1 cellular context compared by ENCODE assay signal in the genomic region with DNA sequence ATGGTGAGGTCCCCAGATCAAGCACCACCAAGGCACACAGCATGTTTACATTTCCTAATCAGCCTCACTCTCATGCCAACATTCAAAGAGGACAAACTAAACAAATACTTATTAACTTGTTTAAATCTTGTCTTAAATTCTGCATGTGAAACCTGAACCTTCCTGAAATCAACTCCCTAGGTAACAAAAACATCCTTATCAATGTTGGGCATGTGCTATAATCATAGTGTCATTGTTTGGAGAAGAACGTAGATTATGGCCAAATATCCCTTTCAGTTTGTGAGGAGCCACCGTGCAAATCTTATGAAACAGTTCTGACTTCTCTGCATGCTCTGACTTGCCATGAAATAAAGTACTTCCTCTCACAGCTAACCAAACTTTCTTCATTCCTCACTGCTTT.
TF ChIP-seq lines count a peak whose summit lies in the region.

No MANE protein-coding gene starts in this region.

TF ChIP-seq in HEK293, 187 proteins besides CTCF, POLR2A, EP300 and RAD21 (continued from another document and continues in another):
- TF ChIP-seq, protein P1, sequence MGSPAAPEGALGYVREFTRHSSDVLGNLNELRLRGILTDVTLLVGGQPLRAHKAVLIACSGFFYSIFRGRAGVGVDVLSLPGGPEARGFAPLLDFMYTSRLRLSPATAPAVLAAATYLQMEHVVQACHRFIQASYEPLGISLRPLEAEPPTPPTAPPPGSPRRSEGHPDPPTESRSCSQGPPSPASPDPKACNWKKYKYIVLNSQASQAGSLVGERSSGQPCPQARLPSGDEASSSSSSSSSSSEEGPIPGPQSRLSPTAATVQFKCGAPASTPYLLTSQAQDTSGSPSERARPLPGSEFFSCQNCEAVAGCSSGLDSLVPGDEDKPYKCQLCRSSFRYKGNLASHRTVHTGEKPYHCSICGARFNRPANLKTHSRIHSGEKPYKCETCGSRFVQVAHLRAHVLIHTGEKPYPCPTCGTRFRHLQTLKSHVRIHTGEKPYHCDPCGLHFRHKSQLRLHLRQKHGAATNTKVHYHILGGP (tag by site-specific recombination; IDR thresholded peaks at IDR 0.05), result peak; percentile 88
- TF ChIP-seq, protein P2, sequence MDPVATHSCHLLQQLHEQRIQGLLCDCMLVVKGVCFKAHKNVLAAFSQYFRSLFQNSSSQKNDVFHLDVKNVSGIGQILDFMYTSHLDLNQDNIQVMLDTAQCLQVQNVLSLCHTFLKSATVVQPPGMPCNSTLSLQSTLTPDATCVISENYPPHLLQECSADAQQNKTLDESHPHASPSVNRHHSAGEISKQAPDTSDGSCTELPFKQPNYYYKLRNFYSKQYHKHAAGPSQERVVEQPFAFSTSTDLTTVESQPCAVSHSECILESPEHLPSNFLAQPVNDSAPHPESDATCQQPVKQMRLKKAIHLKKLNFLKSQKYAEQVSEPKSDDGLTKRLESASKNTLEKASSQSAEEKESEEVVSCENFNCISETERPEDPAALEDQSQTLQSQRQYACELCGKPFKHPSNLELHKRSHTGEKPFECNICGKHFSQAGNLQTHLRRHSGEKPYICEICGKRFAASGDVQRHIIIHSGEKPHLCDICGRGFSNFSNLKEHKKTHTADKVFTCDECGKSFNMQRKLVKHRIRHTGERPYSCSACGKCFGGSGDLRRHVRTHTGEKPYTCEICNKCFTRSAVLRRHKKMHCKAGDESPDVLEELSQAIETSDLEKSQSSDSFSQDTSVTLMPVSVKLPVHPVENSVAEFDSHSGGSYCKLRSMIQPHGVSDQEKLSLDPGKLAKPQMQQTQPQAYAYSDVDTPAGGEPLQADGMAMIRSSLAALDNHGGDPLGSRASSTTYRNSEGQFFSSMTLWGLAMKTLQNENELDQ (tag by site-specific recombination; IDR thresholded peaks at IDR 0.05; ENCODE audit: low read depth), result no peak
- TF ChIP-seq, protein P3, sequence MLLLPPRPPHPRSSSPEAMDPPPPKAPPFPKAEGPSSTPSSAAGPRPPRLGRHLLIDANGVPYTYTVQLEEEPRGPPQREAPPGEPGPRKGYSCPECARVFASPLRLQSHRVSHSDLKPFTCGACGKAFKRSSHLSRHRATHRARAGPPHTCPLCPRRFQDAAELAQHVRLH (tag by site-specific recombination; IDR thresholded peaks at IDR 0.05), result 0 out of 2 replicates have a peak, but pooled peaks have one; percentile 59
- TF ChIP-seq ZNF621 (tag by site-specific recombination; IDR thresholded peaks at IDR 0.05) (no peak), ZNF785 (tag by site-specific recombination; IDR thresholded peaks at IDR 0.05) (no peak), ZXDB (tag by site-specific recombination; IDR thresholded peaks at IDR 0.05) (peak; percentile 87), ZNF596 (tag by site-specific recombination; IDR thresholded peaks at IDR 0.05) (no peak), ZNF510 (tag by site-specific recombination; IDR thresholded peaks at IDR 0.05; ENCODE audit: insufficient replicate concordance) (peak; percentile 44), ZNF416 (tag by site-specific recombination; IDR thresholded peaks at IDR 0.05) (no peak), ZNF555 (tag by site-specific recombination; conservative IDR thresholded peaks at IDR 0.05) (no peak), ZIC2 (tag by site-specific recombination; IDR thresholded peaks at IDR 0.05) (no peak), FEZF1 (tag by site-specific recombination; IDR thresholded peaks at IDR 0.05) (peak; percentile 97), ZFP3 (tag by site-specific recombination; IDR thresholded peaks at IDR 0.05; ENCODE audit: low read depth) (no peak), ZNF843 (tag by site-specific recombination; IDR thresholded peaks at IDR 0.05) (peak; percentile 94), ZNF175 (tag by site-specific recombination; IDR thresholded peaks at IDR 0.05) (no peak), ZNF548 (tag by site-specific recombination; IDR thresholded peaks at IDR 0.05) (no peak), HOXC10 (CRISPR knock-in tag; IDR thresholded peaks at IDR 0.05) (no peak), ZNF610 (tag by site-specific recombination; IDR thresholded peaks at IDR 0.05; ENCODE audit: borderline replicate concordance) (0 out of 2 replicates have a peak, but pooled peaks have one; percentile 29), TRIM28 (IDR thresholded peaks at IDR 0.05; ENCODE audit: borderline replicate concordance, low read length) (peak; percentile 99), ZNF248 (tag by site-specific recombination; IDR thresholded peaks at IDR 0.05) (no peak), ZNF302 (tag by site-specific recombination; IDR thresholded peaks at IDR 0.05; ENCODE audit: low read depth) (no peak), ZNF624 (tag by site-specific recombination; IDR thresholded peaks at IDR 0.05) (no peak), HOXA7 (CRISPR knock-in tag; IDR thresholded peaks at IDR 0.05; ENCODE audit: borderline replicate concordance) (no peak), SP3 (tag by site-specific recombination; IDR thresholded peaks at IDR 0.05) (no peak), SP7 (tag by site-specific recombination; IDR thresholded peaks at IDR 0.05) (peak; percentile 93), ZNF174 (tag by site-specific recombination; IDR thresholded peaks at IDR 0.05) (no peak), KLF16 (tag by site-specific recombination; IDR thresholded peaks at IDR 0.05) (no peak), KLF10 (tag by site-specific recombination; IDR thresholded peaks at IDR 0.05) (no peak)
- TF ChIP-seq, protein P4, sequence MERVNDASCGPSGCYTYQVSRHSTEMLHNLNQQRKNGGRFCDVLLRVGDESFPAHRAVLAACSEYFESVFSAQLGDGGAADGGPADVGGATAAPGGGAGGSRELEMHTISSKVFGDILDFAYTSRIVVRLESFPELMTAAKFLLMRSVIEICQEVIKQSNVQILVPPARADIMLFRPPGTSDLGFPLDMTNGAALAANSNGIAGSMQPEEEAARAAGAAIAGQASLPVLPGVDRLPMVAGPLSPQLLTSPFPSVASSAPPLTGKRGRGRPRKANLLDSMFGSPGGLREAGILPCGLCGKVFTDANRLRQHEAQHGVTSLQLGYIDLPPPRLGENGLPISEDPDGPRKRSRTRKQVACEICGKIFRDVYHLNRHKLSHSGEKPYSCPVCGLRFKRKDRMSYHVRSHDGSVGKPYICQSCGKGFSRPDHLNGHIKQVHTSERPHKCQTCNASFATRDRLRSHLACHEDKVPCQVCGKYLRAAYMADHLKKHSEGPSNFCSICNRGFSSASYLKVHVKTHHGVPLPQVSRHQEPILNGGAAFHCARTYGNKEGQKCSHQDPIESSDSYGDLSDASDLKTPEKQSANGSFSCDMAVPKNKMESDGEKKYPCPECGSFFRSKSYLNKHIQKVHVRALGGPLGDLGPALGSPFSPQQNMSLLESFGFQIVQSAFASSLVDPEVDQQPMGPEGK (tag by site-specific recombination; IDR thresholded peaks at IDR 0.05), result no peak
- TF ChIP-seq, protein P5, sequence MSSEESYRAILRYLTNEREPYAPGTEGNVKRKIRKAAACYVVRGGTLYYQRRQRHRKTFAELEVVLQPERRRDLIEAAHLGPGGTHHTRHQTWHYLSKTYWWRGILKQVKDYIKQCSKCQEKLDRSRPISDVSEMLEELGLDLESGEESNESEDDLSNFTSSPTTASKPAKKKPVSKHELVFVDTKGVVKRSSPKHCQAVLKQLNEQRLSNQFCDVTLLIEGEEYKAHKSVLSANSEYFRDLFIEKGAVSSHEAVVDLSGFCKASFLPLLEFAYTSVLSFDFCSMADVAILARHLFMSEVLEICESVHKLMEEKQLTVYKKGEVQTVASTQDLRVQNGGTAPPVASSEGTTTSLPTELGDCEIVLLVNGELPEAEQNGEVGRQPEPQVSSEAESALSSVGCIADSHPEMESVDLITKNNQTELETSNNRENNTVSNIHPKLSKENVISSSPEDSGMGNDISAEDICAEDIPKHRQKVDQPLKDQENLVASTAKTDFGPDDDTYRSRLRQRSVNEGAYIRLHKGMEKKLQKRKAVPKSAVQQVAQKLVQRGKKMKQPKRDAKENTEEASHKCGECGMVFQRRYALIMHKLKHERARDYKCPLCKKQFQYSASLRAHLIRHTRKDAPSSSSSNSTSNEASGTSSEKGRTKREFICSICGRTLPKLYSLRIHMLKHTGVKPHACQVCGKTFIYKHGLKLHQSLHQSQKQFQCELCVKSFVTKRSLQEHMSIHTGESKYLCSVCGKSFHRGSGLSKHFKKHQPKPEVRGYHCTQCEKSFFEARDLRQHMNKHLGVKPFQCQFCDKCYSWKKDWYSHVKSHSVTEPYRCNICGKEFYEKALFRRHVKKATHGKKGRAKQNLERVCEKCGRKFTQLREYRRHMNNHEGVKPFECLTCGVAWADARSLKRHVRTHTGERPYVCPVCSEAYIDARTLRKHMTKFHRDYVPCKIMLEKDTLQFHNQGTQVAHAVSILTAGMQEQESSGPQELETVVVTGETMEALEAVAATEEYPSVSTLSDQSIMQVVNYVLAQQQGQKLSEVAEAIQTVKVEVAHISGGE (tag by site-specific recombination; conservative IDR thresholded peaks at IDR 0.05; ENCODE audit: low read depth), result no peak
- TF ChIP-seq, protein P6, sequence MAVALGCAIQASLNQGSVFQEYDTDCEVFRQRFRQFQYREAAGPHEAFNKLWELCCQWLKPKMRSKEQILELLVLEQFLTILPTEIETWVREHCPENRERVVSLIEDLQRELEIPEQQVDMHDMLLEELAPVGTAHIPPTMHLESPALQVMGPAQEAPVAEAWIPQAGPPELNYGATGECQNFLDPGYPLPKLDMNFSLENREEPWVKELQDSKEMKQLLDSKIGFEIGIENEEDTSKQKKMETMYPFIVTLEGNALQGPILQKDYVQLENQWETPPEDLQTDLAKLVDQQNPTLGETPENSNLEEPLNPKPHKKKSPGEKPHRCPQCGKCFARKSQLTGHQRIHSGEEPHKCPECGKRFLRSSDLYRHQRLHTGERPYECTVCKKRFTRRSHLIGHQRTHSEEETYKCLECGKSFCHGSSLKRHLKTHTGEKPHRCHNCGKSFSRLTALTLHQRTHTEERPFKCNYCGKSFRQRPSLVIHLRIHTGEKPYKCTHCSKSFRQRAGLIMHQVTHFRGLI (tag by site-specific recombination; IDR thresholded peaks at IDR 0.05), result peak; percentile 64; the same call in 1 of the 2 replicates
- TF ChIP-seq, protein P7, sequence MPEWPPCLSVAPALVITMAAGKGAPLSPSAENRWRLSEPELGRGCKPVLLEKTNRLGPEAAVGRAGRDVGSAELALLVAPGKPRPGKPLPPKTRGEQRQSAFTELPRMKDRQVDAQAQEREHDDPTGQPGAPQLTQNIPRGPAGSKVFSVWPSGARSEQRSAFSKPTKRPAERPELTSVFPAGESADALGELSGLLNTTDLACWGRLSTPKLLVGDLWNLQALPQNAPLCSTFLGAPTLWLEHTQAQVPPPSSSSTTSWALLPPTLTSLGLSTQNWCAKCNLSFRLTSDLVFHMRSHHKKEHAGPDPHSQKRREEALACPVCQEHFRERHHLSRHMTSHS (tag by site-specific recombination; IDR thresholded peaks at IDR 0.05), result no peak
- TF ChIP-seq, protein P8, sequence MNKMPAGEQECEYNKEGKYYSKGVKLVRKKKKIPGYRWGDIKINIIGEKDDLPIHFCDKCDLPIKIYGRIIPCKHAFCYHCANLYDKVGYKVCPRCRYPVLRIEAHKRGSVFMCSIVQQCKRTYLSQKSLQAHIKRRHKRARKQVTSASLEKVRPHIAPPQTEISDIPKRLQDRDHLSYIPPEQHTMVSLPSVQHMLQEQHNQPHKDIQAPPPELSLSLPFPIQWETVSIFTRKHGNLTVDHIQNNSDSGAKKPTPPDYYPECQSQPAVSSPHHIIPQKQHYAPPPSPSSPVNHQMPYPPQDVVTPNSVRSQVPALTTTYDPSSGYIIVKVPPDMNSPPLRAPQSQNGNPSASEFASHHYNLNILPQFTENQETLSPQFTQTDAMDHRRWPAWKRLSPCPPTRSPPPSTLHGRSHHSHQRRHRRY (tag by site-specific recombination; IDR thresholded peaks at IDR 0.05), result no peak
- TF ChIP-seq, protein P9, sequence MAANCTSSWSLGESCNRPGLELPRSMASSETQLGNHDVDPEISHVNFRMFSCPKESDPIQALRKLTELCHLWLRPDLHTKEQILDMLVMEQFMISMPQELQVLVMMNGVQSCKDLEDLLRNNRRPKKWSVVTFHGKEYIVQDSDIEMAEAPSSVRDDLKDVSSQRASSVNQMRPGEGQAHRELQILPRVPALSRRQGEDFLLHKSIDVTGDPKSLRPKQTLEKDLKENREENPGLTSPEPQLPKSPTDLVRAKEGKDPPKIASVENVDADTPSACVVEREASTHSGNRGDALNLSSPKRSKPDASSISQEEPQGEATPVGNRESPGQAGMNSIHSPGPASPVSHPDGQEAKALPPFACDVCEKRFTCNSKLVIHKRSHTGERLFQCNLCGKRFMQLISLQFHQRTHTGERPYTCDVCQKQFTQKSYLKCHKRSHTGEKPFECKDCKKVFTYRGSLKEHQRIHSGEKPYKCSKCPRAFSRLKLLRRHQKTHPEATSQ (tag by site-specific recombination; IDR thresholded peaks at IDR 0.05), result no peak
- TF ChIP-seq, protein P10, sequence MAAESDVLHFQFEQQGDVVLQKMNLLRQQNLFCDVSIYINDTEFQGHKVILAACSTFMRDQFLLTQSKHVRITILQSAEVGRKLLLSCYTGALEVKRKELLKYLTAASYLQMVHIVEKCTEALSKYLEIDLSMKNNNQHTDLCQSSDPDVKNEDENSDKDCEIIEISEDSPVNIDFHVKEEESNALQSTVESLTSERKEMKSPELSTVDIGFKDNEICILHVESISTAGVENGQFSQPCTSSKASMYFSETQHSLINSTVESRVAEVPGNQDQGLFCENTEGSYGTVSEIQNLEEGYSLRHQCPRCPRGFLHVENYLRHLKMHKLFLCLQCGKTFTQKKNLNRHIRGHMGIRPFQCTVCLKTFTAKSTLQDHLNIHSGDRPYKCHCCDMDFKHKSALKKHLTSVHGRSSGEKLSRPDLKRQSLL (tag by site-specific recombination; IDR thresholded peaks at IDR 0.05), result no peak
- TF ChIP-seq, protein P11, sequence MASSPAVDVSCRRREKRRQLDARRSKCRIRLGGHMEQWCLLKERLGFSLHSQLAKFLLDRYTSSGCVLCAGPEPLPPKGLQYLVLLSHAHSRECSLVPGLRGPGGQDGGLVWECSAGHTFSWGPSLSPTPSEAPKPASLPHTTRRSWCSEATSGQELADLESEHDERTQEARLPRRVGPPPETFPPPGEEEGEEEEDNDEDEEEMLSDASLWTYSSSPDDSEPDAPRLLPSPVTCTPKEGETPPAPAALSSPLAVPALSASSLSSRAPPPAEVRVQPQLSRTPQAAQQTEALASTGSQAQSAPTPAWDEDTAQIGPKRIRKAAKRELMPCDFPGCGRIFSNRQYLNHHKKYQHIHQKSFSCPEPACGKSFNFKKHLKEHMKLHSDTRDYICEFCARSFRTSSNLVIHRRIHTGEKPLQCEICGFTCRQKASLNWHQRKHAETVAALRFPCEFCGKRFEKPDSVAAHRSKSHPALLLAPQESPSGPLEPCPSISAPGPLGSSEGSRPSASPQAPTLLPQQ (tag by site-specific recombination; IDR thresholded peaks at IDR 0.05), result peak; percentile 68; the same call in 1 of the 2 replicates
- TF ChIP-seq, protein P12, sequence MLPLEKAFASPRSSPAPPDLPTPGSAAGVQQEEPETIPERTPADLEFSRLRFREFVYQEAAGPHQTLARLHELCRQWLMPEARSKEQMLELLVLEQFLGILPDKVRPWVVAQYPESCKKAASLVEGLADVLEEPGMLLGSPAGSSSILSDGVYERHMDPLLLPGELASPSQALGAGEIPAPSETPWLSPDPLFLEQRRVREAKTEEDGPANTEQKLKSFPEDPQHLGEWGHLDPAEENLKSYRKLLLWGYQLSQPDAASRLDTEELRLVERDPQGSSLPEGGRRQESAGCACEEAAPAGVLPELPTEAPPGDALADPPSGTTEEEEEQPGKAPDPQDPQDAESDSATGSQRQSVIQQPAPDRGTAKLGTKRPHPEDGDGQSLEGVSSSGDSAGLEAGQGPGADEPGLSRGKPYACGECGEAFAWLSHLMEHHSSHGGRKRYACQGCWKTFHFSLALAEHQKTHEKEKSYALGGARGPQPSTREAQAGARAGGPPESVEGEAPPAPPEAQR (tag by site-specific recombination; IDR thresholded peaks at IDR 0.05), result no peak
